In the genomic region with DNA sequence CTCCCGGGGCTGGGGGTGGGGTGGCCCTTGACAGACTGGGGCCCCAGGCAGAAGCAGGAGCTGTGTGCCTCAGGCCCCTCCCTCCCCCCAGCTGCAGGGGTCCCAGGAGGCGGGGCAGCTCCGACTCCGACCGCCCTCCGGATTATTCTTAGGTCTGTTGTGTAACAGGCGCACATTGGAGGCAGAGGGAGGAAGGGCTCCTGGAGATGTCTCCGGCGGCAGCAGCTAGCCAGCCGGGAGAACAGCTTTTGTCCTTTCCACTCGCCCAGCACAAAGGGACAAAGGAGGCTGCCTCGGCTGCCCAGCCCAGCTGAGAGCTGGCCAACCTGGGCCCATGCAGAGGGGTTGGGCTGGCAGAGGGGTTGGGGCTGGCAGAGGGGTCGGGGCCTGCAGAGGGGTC, we compare ENCODE assay signal across 18 cellular contexts. TPM values are rescaled to one million over a fixed set of nuclear protein-coding genes. Genes with fewer than 3 reads are reported as not detected.
DNase-seq lines count a peak whose midpoint lies in the region; ATAC-seq, FAIRE-seq and TF ChIP-seq lines count a peak whose summit lies in the region.
"Had no signal": no experiment of that assay in that cellular context is flagged by ENCODE, and none has a peak within 500 bp of the region (broad histone marks: within the 10 kb centered on the region; RNA-seq: fewer than 3 reads in every experiment).

No MANE protein-coding gene starts in this region.

- ATAC-seq in K562 (no peak), right lobe of liver (no peak)

- no peaks in the 10 kb centered on the region for H3K9me1 ChIP-seq in K562 (ENCODE audit: control insufficient read depth, insufficient read depth, low read length)

- H3K27me3 Mint-ChIP-seq in mesothelial cell of epicardium (ENCODE audit: low read depth) = peaks cover 65% of the 10 kb centered on the region
- H3K27me3 Mint-ChIP-seq: stimulated activated naive CD8-positive, alpha-beta T cell treated with anti-CD3 and anti-CD28 coated beads, Interleukin-15, Interleukin-2, amounts not matched to agents 100 ng/mL and 50 ng/mL, for 24 hours had no signal

- no peaks in the 10 kb centered on the region for H3K9me3 Mint-ChIP-seq in mesothelial cell of epicardium
- H3K9me3 Mint-ChIP-seq: CD4-positive, alpha-beta T cell; stimulated activated naive CD8-positive, alpha-beta T cell treated with anti-CD3 and anti-CD28 coated beads, Interleukin-15, Interleukin-2, amounts not matched to agents 100 ng/mL and 50 ng/mL, for 24 hours had no signal

- no peak overlapping the region for H2AFZ ChIP-seq in K562 (ENCODE audit: low read depth, low read length)

- no peak for TF ChIP-seq RAD21 in K562 (CRISPR knock-in tag; conservative IDR thresholded peaks at IDR 0.05 in 1 of 2, IDR thresholded peaks at IDR 0.05 in 1 of 2)

- H3K27ac ChIP-seq in K562 (ENCODE audit: extremely low read depth, low read depth, low read length) (no peak overlapping the region), right lobe of liver (no peak overlapping the region)
- H3K27ac ChIP-seq: HL-60, spleen, vagina had no signal

- TF ChIP-seq POLR2A in K562 (conservative IDR thresholded peaks at IDR 0.05) (no peak), right lobe of liver (IDR thresholded peaks at IDR 0.05) (no peak)

- DNase-seq in NCI-H524 treated with DMSO at 0.1 percent for 48 hours (lab: John Stamatoyannopoulos, UW) (peak; percentile 43), K562 (ENCODE audit: extremely low read depth in 1 of 4, low spot score in 3 of 4) (no peak), inferior parietal cortex (ENCODE audit: extremely low spot score) (peak; percentile 69), superior temporal gyrus (ENCODE audit: extremely low spot score) (peak; percentile 81), NCI-H187 treated with DMSO at 0.1 percent for 48 hours (lab: John Stamatoyannopoulos, UW) (no peak), right lobe of liver (no peak), mesothelial cell of epicardium (ENCODE audit: low spot score in 2 of 2, unreplicated experiment in 2 of 2) (no peak)
- DNase-seq: activated CD4-positive, CD25-positive, alpha-beta regulatory T cell; CD4-positive, alpha-beta T cell; NCI-H1694 treated with DMSO at 0.1 percent for 48 hours; NCI-H774; spleen; T-helper 1 cell had no signal

- H3K4me1 ChIP-seq in K562 (replicated peaks in 1 of 2; ENCODE audit: control insufficient read depth in 2 of 2, insufficient read depth in 2 of 2, low read length in 2 of 2) (peaks cover 0 to 56% of the 10 kb centered on the region in 2 experiments; a peak in 3 of 5 replicates), right lobe of liver (no peaks in the 10 kb centered on the region)

- no peaks in the 10 kb centered on the region for H3K79me2 ChIP-seq in K562 (ENCODE audit: control insufficient read depth, insufficient read depth, low read length)

- CTCF ChIA-PET in K562 (lab: Yijun Ruan, JAX; ENCODE audit: low intra/inter-chr PET ratio) = no interaction called here

- 0% methylated on average over 8 of the region's 13 CpGs for WGBS in K562 (ENCODE audit: insufficient coverage, low coverage, missing lambda C conversion rate)
- no CpG with 5 or more reads among the region's 13 CpGs for WGBS in right lobe of liver (ENCODE audit: insufficient coverage, low coverage, low lambda C conversion rate, missing lambda C conversion rate)

- H3K4me1 Mint-ChIP-seq in mesothelial cell of epicardium = peaks cover 5% of the 10 kb centered on the region

- H3K27ac Mint-ChIP-seq in mesothelial cell of epicardium = no peak overlapping the region
- H3K27ac Mint-ChIP-seq: CD4-positive, alpha-beta T cell; stimulated activated naive CD8-positive, alpha-beta T cell treated with anti-CD3 and anti-CD28 coated beads, Interleukin-15, Interleukin-2, amounts not matched to agents 100 ng/mL and 50 ng/mL, for 24 hours had no signal

- no TSS peak for BruUV-seq in K562 (replicated peaks; lab: Mats Ljungman, UMichigan)

- H3K4me3 ChIP-seq in K562 (no peak overlapping the region), right lobe of liver (no peak overlapping the region)
- H3K4me3 ChIP-seq: spleen, vagina had no signal

- no peaks in the 10 kb centered on the region for H3K36me3 Mint-ChIP-seq in mesothelial cell of epicardium

- peaks cover 14% of the 10 kb centered on the region for H4K20me1 ChIP-seq in K562 (replicated peaks; ENCODE audit: control insufficient read depth, insufficient read depth, low read length)

- H3K9me3 ChIP-seq in K562 (replicated peaks; ENCODE audit: control insufficient read depth, insufficient read depth, low read depth, low read length) (no peaks in the 10 kb centered on the region), right lobe of liver (no peaks in the 10 kb centered on the region)
- H3K9me3 ChIP-seq: spleen, vagina had no signal

- peaks cover 18 to 77% of the 10 kb centered on the region in 2 experiments; a peak in 4 of 5 replicates for H3K27me3 ChIP-seq in K562 (ENCODE audit: control insufficient read depth in 2 of 2, insufficient read depth in 2 of 2, low read length in 2 of 2)
- H3K27me3 ChIP-seq in right lobe of liver = peaks cover 0 to 9% of the 10 kb centered on the region in 2 donors
- H3K27me3 ChIP-seq: vagina had no signal

- H3K4me2 ChIP-seq in K562 (ENCODE audit: insufficient read depth, low read length) = no peak overlapping the region

- intact Hi-C loops in K562 (cut with micrococcal nuclease) (no loop called here), right lobe of liver (cut with DNase I) (no loop called here)

- no peak for TF ChIP-seq EP300 in K562 (IDR thresholded peaks at IDR 0.05; ENCODE audit: low read length)

- in situ Hi-C loops in K562 (cut with MboI) = no loop called here

- TF ChIP-seq CTCF in K562 (IDR thresholded peaks at IDR 0.05 in 2 of 3, conservative IDR thresholded peaks at IDR 0.05 in 1 of 3; ENCODE audit: insufficient read depth in 2 of 3, low read depth in 1 of 3, low read length in 3 of 3) = no peak
- TF ChIP-seq CTCF in right lobe of liver (IDR thresholded peaks at IDR 0.05) = no peak
- TF ChIP-seq CTCF in mesothelial cell of epicardium (IDR thresholded peaks at IDR 0.05; ENCODE audit: unreplicated experiment) = no peak

- FAIRE-seq in K562 (lab: Jason Lieb, UNC) = no peak
- FAIRE-seq: bronchial epithelial cell, endometrium had no signal

- POLR2A ChIA-PET in K562 (lab: Yijun Ruan, JAX) = interaction anchor here (0.6 to 2.0 kb wide), 6 partner anchors 10 to 217 kb away, joined by 3 to 10 read pairs (median 3); no protein-coding TSS in a partner anchor

- no peak overlapping the region for H3K4me3 Mint-ChIP-seq in mesothelial cell of epicardium
- H3K4me3 Mint-ChIP-seq: CD4-positive, alpha-beta T cell; stimulated activated naive CD8-positive, alpha-beta T cell treated with anti-CD3 and anti-CD28 coated beads, Interleukin-15, Interleukin-2, amounts not matched to agents 100 ng/mL and 50 ng/mL, for 24 hours had no signal

- H3K9ac ChIP-seq in K562 (ENCODE audit: insufficient read depth in 1 of 2, low read depth in 2 of 2, low read length in 2 of 2) = no peak overlapping the region

- H3K36me3 ChIP-seq in K562 (ENCODE audit: control insufficient read depth, insufficient read depth, low read length) = no peaks in the 10 kb centered on the region
- H3K36me3 ChIP-seq in right lobe of liver = no peaks in the 10 kb centered on the region
- H3K36me3 ChIP-seq: spleen, vagina had no signal

RNA-seq across cellular contexts. Expression of a gene that starts 29.7 kb away (rescaled TPM):
- total RNA-seq in K562 (2011; cell fraction: chromatin; rRNA removed; ENCODE audit: low replicate concordance) = 0.07 TPM in 1 of 2 replicates, not detected in the other
- total RNA-seq in K562 (2011; cell fraction: nucleolus; rRNA removed) = not detected in 2 replicates
- total RNA-seq in K562 (2011; cell fraction: nucleoplasm; rRNA removed) = not detected in 2 replicates
- total RNA-seq in K562 (2014; rRNA removed) (not detected in 2 replicates), K562 (2014; rRNA removed; fragmentation: Illumina TruSeq; extraction: Trizol) (not detected in 2 replicates), K562 (2015; rRNA removed; fragmentation: Illumina TruSeq; extraction: Trizol) (not detected in 2 replicates), K562 (2021) (0.04 and 0.16 TPM in 2 replicates), right lobe of liver (1 to 10 TPM in 5 of 6 experiments, under 1 TPM in 1; 0.37 to 4.6 (median 2.3) TPM), mesothelial cell of epicardium (1.7 to 2.1 TPM (median 1.8 TPM) in 3 replicates)
- polyA plus RNA-seq in K562 (2011; rRNA removed) (not detected in 2 replicates), K562 (2014; fragmentation: Illumina TruSeq; extraction: Trizol) (not detected in 2 replicates), K562 (2014; fragmentation: Nextera tagmentation; extraction: Ambion mirVana) (not detected), K562 (2014; rRNA removed) (not detected in 2 replicates)
- not detected in 2 replicates for polyA plus RNA-seq in K562 (2011; cell fraction: cytosol; rRNA removed)
- 0.01 and 0.04 TPM in 2 replicates for polyA plus RNA-seq in K562 (2011; cell fraction: nucleus; rRNA removed)
- polyA plus RNA-seq in K562 (2012) = not detected in 2 replicates
- polyA minus RNA-seq in K562 (2011; rRNA and poly(A)+ RNA removed) = not detected in 2 replicates
- not detected in 2 replicates for polyA minus RNA-seq in K562 (2011; cell fraction: cytosol; rRNA and poly(A)+ RNA removed)
- polyA minus RNA-seq in K562 (2011; cell fraction: nucleus; rRNA and poly(A)+ RNA removed) = not detected in 2 replicates

RNA-seq across cellular contexts. Expression of a gene that starts 34.0 kb away (rescaled TPM):
- total RNA-seq in K562 (2011; cell fraction: chromatin; rRNA removed; ENCODE audit: low replicate concordance) = 13.3 and 27.8 TPM in 2 replicates
- total RNA-seq in K562 (2011; cell fraction: nucleolus; rRNA removed) = 23.4 and 30.4 TPM in 2 replicates
- total RNA-seq in K562 (2011; cell fraction: nucleoplasm; rRNA removed) = 18.3 and 19.9 TPM in 2 replicates
- 24.5 and 26.2 TPM in 2 replicates for total RNA-seq in K562 (2014; rRNA removed)
- 5.6 and 5.7 TPM in 2 replicates for total RNA-seq in K562 (2014; rRNA removed; fragmentation: Illumina TruSeq; extraction: Trizol)
- 8.4 and 9.3 TPM in 2 replicates for total RNA-seq in K562 (2015; rRNA removed; fragmentation: Illumina TruSeq; extraction: Trizol)
- total RNA-seq in K562 (2021) = 18.2 and 18.7 TPM in 2 replicates
- polyA plus RNA-seq in K562 (2011; rRNA removed) = 8.7 and 9.4 TPM in 2 replicates
- 9.6 and 19.3 TPM in 2 replicates for polyA plus RNA-seq in K562 (2011; cell fraction: cytosol; rRNA removed)
- 18.8 and 28.5 TPM in 2 replicates for polyA plus RNA-seq in K562 (2011; cell fraction: nucleus; rRNA removed)
- 9.3 and 13.4 TPM in 2 replicates for polyA plus RNA-seq in K562 (2012)
- polyA plus RNA-seq in K562 (2014; fragmentation: Illumina TruSeq; extraction: Trizol) = 6.4 and 10.6 TPM in 2 replicates
- under 1 TPM; 0.03 to 0.11 TPM for polyA plus RNA-seq in K562 (2014; fragmentation: Nextera tagmentation; extraction: Ambion mirVana)
- 18.8 and 22.5 TPM in 2 replicates for polyA plus RNA-seq in K562 (2014; rRNA removed)
- polyA minus RNA-seq in K562 (2011; rRNA and poly(A)+ RNA removed) = 3.5 and 3.9 TPM in 2 replicates
- polyA minus RNA-seq in K562 (2011; cell fraction: cytosol; rRNA and poly(A)+ RNA removed) = 5.4 and 14.7 TPM in 2 replicates
- 11.1 and 14.0 TPM in 2 replicates for polyA minus RNA-seq in K562 (2011; cell fraction: nucleus; rRNA and poly(A)+ RNA removed)
- total RNA-seq in right lobe of liver = 10 to 100 TPM in 3 of 6 experiments, 1 to 10 TPM in 3; 7.4 to 24.3 (median 10.5) TPM
- total RNA-seq in mesothelial cell of epicardium = 25.8 to 26.6 TPM (median 25.9 TPM) in 3 replicates

RNA-seq across cellular contexts. Expression of a gene that starts 54.8 kb away (rescaled TPM):
- 270 and 338 TPM in 2 replicates for total RNA-seq in K562 (2011; cell fraction: chromatin; rRNA removed; ENCODE audit: low replicate concordance)
- 175 and 181 TPM in 2 replicates for total RNA-seq in K562 (2011; cell fraction: nucleolus; rRNA removed)
- total RNA-seq in K562 (2011; cell fraction: nucleoplasm; rRNA removed) = 289 and 345 TPM in 2 replicates
- total RNA-seq in K562 (2014; rRNA removed) (63.1 and 109 TPM in 2 replicates), K562 (2014; rRNA removed; fragmentation: Illumina TruSeq; extraction: Trizol) (183 and 211 TPM in 2 replicates), K562 (2015; rRNA removed; fragmentation: Illumina TruSeq; extraction: Trizol) (146 and 153 TPM in 2 replicates), K562 (2021) (219 and 235 TPM in 2 replicates), right lobe of liver (100 to 1,000 TPM in 4 of 6 experiments, 10 to 100 TPM in 2; 76.5 to 166 (median 122) TPM), mesothelial cell of epicardium (94.5 to 103 TPM (median 95.1 TPM) in 3 replicates)
- polyA plus RNA-seq in K562 (2011; rRNA removed) (316 and 354 TPM in 2 replicates), K562 (2014; fragmentation: Illumina TruSeq; extraction: Trizol) (299 and 323 TPM in 2 replicates), K562 (2014; fragmentation: Nextera tagmentation; extraction: Ambion mirVana) (10 to 100 TPM; 19.6 to 34.5 TPM), K562 (2014; rRNA removed) (216 and 249 TPM in 2 replicates)
- 218 and 437 TPM in 2 replicates for polyA plus RNA-seq in K562 (2011; cell fraction: cytosol; rRNA removed)
- polyA plus RNA-seq in K562 (2011; cell fraction: nucleus; rRNA removed) = 267 and 372 TPM in 2 replicates
- polyA plus RNA-seq in K562 (2012) = 133 and 293 TPM in 2 replicates
- polyA minus RNA-seq in K562 (2011; rRNA and poly(A)+ RNA removed) = 304 and 371 TPM in 2 replicates
- 79.7 and 109 TPM in 2 replicates for polyA minus RNA-seq in K562 (2011; cell fraction: cytosol; rRNA and poly(A)+ RNA removed)
- 23.0 and 33.4 TPM in 2 replicates for polyA minus RNA-seq in K562 (2011; cell fraction: nucleus; rRNA and poly(A)+ RNA removed)

RNA-seq across cellular contexts. Expression of a gene that starts 55.0 kb away (rescaled TPM):
- total RNA-seq in K562 (2011; cell fraction: chromatin; rRNA removed; ENCODE audit: low replicate concordance) = 24.9 and 49.4 TPM in 2 replicates
- 26.6 and 36.7 TPM in 2 replicates for total RNA-seq in K562 (2011; cell fraction: nucleolus; rRNA removed)
- total RNA-seq in K562 (2011; cell fraction: nucleoplasm; rRNA removed) = 26.9 and 29.6 TPM in 2 replicates
- total RNA-seq in K562 (2014; rRNA removed) (6.1 and 9.3 TPM in 2 replicates), K562 (2014; rRNA removed; fragmentation: Illumina TruSeq; extraction: Trizol) (2.3 and 2.9 TPM in 2 replicates), K562 (2015; rRNA removed; fragmentation: Illumina TruSeq; extraction: Trizol) (4.7 and 5.5 TPM in 2 replicates), K562 (2021) (5.1 and 7.6 TPM in 2 replicates), right lobe of liver (1 to 10 TPM; 3.1 to 7.1 (median 4.5) TPM), mesothelial cell of epicardium (21.6 to 25.0 TPM (median 24.3 TPM) in 3 replicates)
- polyA plus RNA-seq in K562 (2011; rRNA removed) (3.9 and 4.4 TPM in 2 replicates), K562 (2014; fragmentation: Illumina TruSeq; extraction: Trizol) (1.8 and 2.7 TPM in 2 replicates), K562 (2014; fragmentation: Nextera tagmentation; extraction: Ambion mirVana) (under 1 TPM; 0.24 to 0.35 TPM), K562 (2014; rRNA removed) (4.2 and 5.8 TPM in 2 replicates)
- 4.3 and 4.7 TPM in 2 replicates for polyA plus RNA-seq in K562 (2011; cell fraction: cytosol; rRNA removed)
- 10.6 and 16.9 TPM in 2 replicates for polyA plus RNA-seq in K562 (2011; cell fraction: nucleus; rRNA removed)
- polyA plus RNA-seq in K562 (2012) = 3.6 and 6.3 TPM in 2 replicates
- 5.5 and 9.6 TPM in 2 replicates for polyA minus RNA-seq in K562 (2011; rRNA and poly(A)+ RNA removed)
- polyA minus RNA-seq in K562 (2011; cell fraction: cytosol; rRNA and poly(A)+ RNA removed) = 4.8 and 5.6 TPM in 2 replicates
- 11.7 and 12.0 TPM in 2 replicates for polyA minus RNA-seq in K562 (2011; cell fraction: nucleus; rRNA and poly(A)+ RNA removed)

Comparison
In these comparisons a context has a peak if more than half of its experiments do, and no peak if none do; other contexts are left out.
1. DNase-seq: peak in NCI-H524 treated with DMSO at 0.1 percent for 48 hours (single experiment), inferior parietal cortex (single experiment) and superior temporal gyrus (single experiment); none in K562 (0 of 4), NCI-H187 treated with DMSO at 0.1 percent for 48 hours (single experiment), right lobe of liver (0 of 3) and mesothelial cell of epicardium (0 of 2).